ENCODE assay signal across 14 cellular contexts in the genomic region with DNA sequence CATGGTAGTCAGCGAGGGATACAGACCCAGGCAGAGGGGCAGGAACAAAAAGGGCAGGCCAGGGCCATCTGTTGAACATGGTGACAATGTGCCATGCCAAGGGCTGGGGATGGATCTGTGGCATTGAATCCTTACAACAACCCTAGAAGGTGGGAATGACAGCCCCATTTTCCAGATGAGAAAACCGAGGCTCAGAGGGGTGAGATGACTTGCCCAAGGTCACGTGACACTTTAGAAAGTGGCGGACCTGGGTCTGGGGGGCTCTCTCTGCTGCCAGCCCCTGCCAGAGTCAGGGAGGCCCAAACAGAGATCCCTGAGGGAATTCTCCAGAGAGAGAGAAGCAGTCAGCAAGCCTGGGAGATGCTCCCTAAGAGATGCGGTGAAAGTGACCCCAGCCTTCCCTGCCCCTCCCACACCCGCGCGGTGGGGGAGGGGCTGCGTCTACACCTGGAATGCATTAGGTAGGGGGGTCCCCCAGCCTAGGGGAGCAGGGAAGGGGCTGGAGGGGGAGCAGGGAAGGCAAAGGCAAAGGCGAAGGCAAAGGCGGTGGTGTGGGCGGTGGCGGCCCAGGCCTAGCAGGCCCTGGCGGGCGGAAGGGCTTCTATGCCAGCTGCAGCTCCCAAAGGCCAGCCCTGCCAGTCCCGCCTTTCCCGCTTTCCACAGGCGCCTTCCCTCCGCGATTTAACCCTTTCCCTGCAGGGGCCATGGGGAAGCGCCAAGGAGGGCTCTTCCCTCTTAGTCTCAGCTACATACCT. TPM values are rescaled to one million over a fixed set of nuclear protein-coding genes. Genes with fewer than 3 reads are reported as not detected.
A peak's percentile ranks its signal among the peaks of the same experiment; 100 is the strongest.
DNase-seq lines count a peak whose midpoint lies in the region; ATAC-seq and TF ChIP-seq lines count a peak whose summit lies in the region.
"Had no signal": no experiment of that assay in that cellular context is flagged by ENCODE, and none has a peak within 500 bp of the region (broad histone marks: within the 10 kb centered on the region; RNA-seq: fewer than 3 reads in every experiment).

No MANE protein-coding gene starts in this region.

- no peaks in the 10 kb centered on the region for H3K36me3 Mint-ChIP-seq in MCF 10A (ENCODE audit: insufficient read depth, unreplicated experiment)
- no peaks in the 10 kb centered on the region for H3K36me3 Mint-ChIP-seq in activated T-helper 17 cell treated with anti-CD3 and anti-CD28 coated beads, Interleukin-2, amount 50 U/mL, for 72 hours (ENCODE audit: low read depth)
- H3K36me3 Mint-ChIP-seq: natural killer cell treated with Interleukin-12 subunit alpha and Interleukin-12 subunit beta and Interleukin-15 and Interleukin-18, amount 100 ng/mL, for 72 hours had no signal

- in situ Hi-C loops in GM23248 (cut with MboI) (no loop called here), HAP-1 (cut with MboI; ENCODE audit: low sequenced_read_pairs) (loop anchor here (25.0 kb wide), 1 partner anchor 96 kb away; no protein-coding TSS in a partner anchor)

- H3K27me3 Mint-ChIP-seq in MCF 10A (ENCODE audit: insufficient read depth, unreplicated experiment) = peaks cover 46% of the 10 kb centered on the region
- H3K27me3 Mint-ChIP-seq in activated T-helper 17 cell treated with anti-CD3 and anti-CD28 coated beads, Interleukin-2, amount 50 U/mL, for 72 hours = no peaks in the 10 kb centered on the region

- H3K9me3 ChIP-seq in GM23248 (ENCODE audit: low read depth) = no peaks in the 10 kb centered on the region
- H3K9me3 ChIP-seq in iPS-15b (ENCODE audit: control insufficient read depth, insufficient read depth, low read length) = no peaks in the 10 kb centered on the region
- no peaks in the 10 kb centered on the region for H3K9me3 ChIP-seq in HAP-1

- no TSS peak for BruUV-seq in MCF 10A (replicated peaks; lab: Mats Ljungman, UMichigan)

- H3K4me2 ChIP-seq in GM23248 (ENCODE audit: unreplicated experiment) = peak overlapping the region; percentile 57
- H3K4me2 ChIP-seq: PC-9 had no signal

- no peaks in the 10 kb centered on the region for H3F3A ChIP-seq in GM23248 (ENCODE audit: insufficient read depth)

- CTCF ChIA-PET in MCF 10A (lab: Yijun Ruan, JAX) = interaction anchor here (0.7 kb wide), 1 partner anchor 1149 kb away, joined by 3 read pairs; no protein-coding TSS in a partner anchor

- H3K9ac ChIP-seq in GM23248 (peak overlapping the region; percentile 73), iPS-15b (ENCODE audit: low read depth, low read length) (no peak overlapping the region)

- H3K27ac ChIP-seq in GM23248 = peak overlapping the region; percentile 67
- H3K27ac ChIP-seq: C4-2B, PC-9 had no signal

- intact Hi-C loops in MCF 10A (cut with micrococcal nuclease) (no loop called here), sciatic nerve (cut with DNase I) (no loop called here)

- H4K20me1 ChIP-seq in GM23248 (ENCODE audit: insufficient read depth) = no peaks in the 10 kb centered on the region

- POLR2A ChIA-PET in MCF 10A (lab: Yijun Ruan, JAX) = interaction anchor here (1.1 kb wide), 1 partner anchor 24 kb away, joined by 4 read pairs; no protein-coding TSS in a partner anchor

- H3K27me3 ChIP-seq in GM23248 (replicated peaks; ENCODE audit: insufficient read depth) (no peaks in the 10 kb centered on the region), iPS-15b (ENCODE audit: control insufficient read depth, insufficient read depth, low read length) (no peaks in the 10 kb centered on the region), HAP-1 (ENCODE audit: low read depth) (no peaks in the 10 kb centered on the region)

- H3K36me3 ChIP-seq in GM23248 (ENCODE audit: low read depth) (no peaks in the 10 kb centered on the region), iPS-15b (ENCODE audit: control insufficient read depth, insufficient read depth, low read length) (no peaks in the 10 kb centered on the region), HAP-1 (replicated peaks) (0 out of 2 replicates have a peak, but pooled peaks cover 2% of the 10 kb centered on the region)

- peak overlapping the region; percentile 55 for H3K27ac Mint-ChIP-seq in MCF 10A (ENCODE audit: low read depth, unreplicated experiment)
- H3K27ac Mint-ChIP-seq in activated T-helper 17 cell treated with anti-CD3 and anti-CD28 coated beads, Interleukin-2, amount 50 U/mL, for 72 hours = no peak overlapping the region
- H3K27ac Mint-ChIP-seq: natural killer cell treated with Interleukin-12 subunit alpha and Interleukin-12 subunit beta and Interleukin-15 and Interleukin-18, amount 100 ng/mL, for 72 hours had no signal

- no peaks in the 10 kb centered on the region for H3K9me3 Mint-ChIP-seq in MCF 10A (ENCODE audit: unreplicated experiment)
- H3K9me3 Mint-ChIP-seq in activated T-helper 17 cell treated with anti-CD3 and anti-CD28 coated beads, Interleukin-2, amount 50 U/mL, for 72 hours = no peaks in the 10 kb centered on the region
- H3K9me3 Mint-ChIP-seq: natural killer cell treated with Interleukin-12 subunit alpha and Interleukin-12 subunit beta and Interleukin-15 and Interleukin-18, amount 100 ng/mL, for 72 hours had no signal

- no peak for TF ChIP-seq CTCF in MCF 10A (IDR thresholded peaks at IDR 0.05; ENCODE audit: unreplicated experiment)

- H3K4me1 ChIP-seq in GM23248 (ENCODE audit: insufficient read depth) (peaks cover 28% of the 10 kb centered on the region), iPS-15b (ENCODE audit: control insufficient read depth, insufficient read depth, low read length) (peaks cover 18% of the 10 kb centered on the region), HAP-1 (peaks cover 4% of the 10 kb centered on the region; the same call in 1 of the 2 replicates)

- H3K9me2 ChIP-seq in GM23248 (ENCODE audit: insufficient read depth) = no peaks in the 10 kb centered on the region

- ATAC-seq in sciatic nerve = peak; percentile 38
- ATAC-seq in GM21737 (IDR thresholded peaks at IDR 0.05; ENCODE audit: unreplicated experiment) = no peak
- no peak for ATAC-seq in activated T-helper 17 cell treated with anti-CD3 and anti-CD28 coated beads, Interleukin-2, amount 50 U/mL, for 72 hours (replicated peaks)
- ATAC-seq: GM12878; natural killer cell treated with Interleukin-12 subunit alpha and Interleukin-12 subunit beta and Interleukin-15 and Interleukin-18, amount 100 ng/mL, for 72 hours had no signal

- H3K4me3 Mint-ChIP-seq in MCF 10A (ENCODE audit: unreplicated experiment) = no peak overlapping the region
- no peak overlapping the region for H3K4me3 Mint-ChIP-seq in activated T-helper 17 cell treated with anti-CD3 and anti-CD28 coated beads, Interleukin-2, amount 50 U/mL, for 72 hours
- H3K4me3 Mint-ChIP-seq: natural killer cell treated with Interleukin-12 subunit alpha and Interleukin-12 subunit beta and Interleukin-15 and Interleukin-18, amount 100 ng/mL, for 72 hours had no signal

- H3K79me2 ChIP-seq in GM23248 (ENCODE audit: insufficient read depth) = peaks cover 74% of the 10 kb centered on the region

- DNase-seq in GM23248 = peak; percentile 55
- no peak for DNase-seq in MCF 10A (ENCODE audit: unreplicated experiment)
- no peak for DNase-seq in sciatic nerve (ENCODE audit: low spot score)
- DNase-seq in HCEC 1CT = no peak
- DNase-seq in HAP-1 (ENCODE audit: low spot score in 2 of 2) = no peak
- DNase-seq: activated CD4-positive, alpha-beta T cell treated with anti-CD3 and anti-CD28 coated beads, Interleukin-2, amount 50 U/mL, for 1 hour; NCI-H1092; PC-9 had no signal

- H3K4me3 ChIP-seq in GM23248 (no peak overlapping the region), iPS-15b (ENCODE audit: low read depth, low read length) (peak overlapping the region; percentile 22), HAP-1 (no peak overlapping the region)
- H3K4me3 ChIP-seq: GM12878, PC-9 had no signal

- H2AFZ ChIP-seq in GM23248 = peak overlapping the region; percentile 70
- H2AFZ ChIP-seq: PC-9 had no signal

- peaks cover 6% of the 10 kb centered on the region for H3K4me1 Mint-ChIP-seq in MCF 10A (ENCODE audit: insufficient read depth, unreplicated experiment)
- no peaks in the 10 kb centered on the region for H3K4me1 Mint-ChIP-seq in activated T-helper 17 cell treated with anti-CD3 and anti-CD28 coated beads, Interleukin-2, amount 50 U/mL, for 72 hours

- 9 to 13% methylated on average over 8 of the region's 21 CpGs for WGBS in GM23248 (ENCODE audit: low coverage in 1 of 2, low lambda C conversion rate in 2 of 2, missing lambda C conversion rate in 2 of 2), 2 experiments

RNA-seq across cellular contexts. Expression of gene FGD1, which starts 13.0 kb away (rescaled TPM):
- total RNA-seq in GM23248 (2014; rRNA removed; shearing (Covaris generic)) = 8.6 and 9.1 TPM in 2 replicates
- 5.4 and 6.0 TPM in 2 replicates for polyA plus RNA-seq in GM23248 (2016; fragmentation: Nextera tagmentation; extraction: Ambion mirVana)
- 13.9 and 15.6 TPM in 2 replicates for total RNA-seq in MCF 10A (2022)
- 7.3 TPM for total RNA-seq in sciatic nerve
- total RNA-seq in activated T-helper 17 cell treated with anti-CD3 and anti-CD28 coated beads, Interleukin-2, amount 50 U/mL, for 72 hours = under 1 TPM in 1 of 2 donors, not detected in 1; 0.24 TPM
- total RNA-seq: natural killer cell treated with Interleukin-12 subunit alpha and Interleukin-12 subunit beta and Interleukin-15 and Interleukin-18, amount 100 ng/mL, for 72 hours had no signal

RNA-seq across cellular contexts. Expression of gene TSR2, which starts 42.8 kb away (rescaled TPM):
- total RNA-seq in GM23248 (2014; rRNA removed; shearing (Covaris generic)) = 19.6 and 22.1 TPM in 2 replicates
- 42.4 TPM in 2 replicates for polyA plus RNA-seq in GM23248 (2016; fragmentation: Nextera tagmentation; extraction: Ambion mirVana)
- total RNA-seq in MCF 10A (2022) = 30.3 and 33.3 TPM in 2 replicates
- total RNA-seq in sciatic nerve = 39.3 TPM
- 10 to 100 TPM; 27.5 to 38.7 TPM for total RNA-seq in activated T-helper 17 cell treated with anti-CD3 and anti-CD28 coated beads, Interleukin-2, amount 50 U/mL, for 72 hours

RNA-seq across cellular contexts. Expression of gene GNL3L, which starts 47.0 kb away (rescaled TPM):
- total RNA-seq in GM23248 (2014; rRNA removed; shearing (Covaris generic)) = 24.3 and 30.3 TPM in 2 replicates
- polyA plus RNA-seq in GM23248 (2016; fragmentation: Nextera tagmentation; extraction: Ambion mirVana) = 9.2 and 10.9 TPM in 2 replicates
- total RNA-seq in MCF 10A (2022) = 37.6 and 46.2 TPM in 2 replicates
- total RNA-seq in sciatic nerve = 27.7 TPM
- 10 to 100 TPM; 37.7 to 71.9 TPM for total RNA-seq in activated T-helper 17 cell treated with anti-CD3 and anti-CD28 coated beads, Interleukin-2, amount 50 U/mL, for 72 hours
